Comparison of ENCODE assay signal across 8 cellular contexts in genomic region chr18:10559566-10560456, GRCh38. TPM values are rescaled to one million over a fixed set of nuclear protein-coding genes. Genes with fewer than 3 reads are reported as not detected.
A peak's percentile ranks its signal among the peaks of the same experiment; 100 is the strongest.
DNase-seq lines count a peak whose midpoint lies in the region; ATAC-seq and TF ChIP-seq lines count a peak whose summit lies in the region.

No MANE protein-coding gene starts in this region.

- peaks cover 0 to under 1% of the 10 kb centered on the region in 2 donors for H3K36me3 ChIP-seq in body of pancreas (replicated peaks in 1 of 2; ENCODE audit: insufficient read depth in 1 of 2, low read depth in 2 of 2)

- WGBS in body of pancreas, 2 donors, result 23 to 36% methylated on average over 16 to 17 of the region's 17 CpGs

- no peak for TF ChIP-seq CTCF in body of pancreas (IDR thresholded peaks at IDR 0.05)

- DNase-seq in activated CD4-positive, alpha-beta T cell treated with anti-CD3 and anti-CD28 coated beads, Interleukin-2, amount 10 ng/mL, durations not matched to agents 24 days and 14 days, result no peak
- DNase-seq in activated CD4-positive, alpha-beta T cell treated with anti-CD3 and anti-CD28 coated beads, Interleukin-2, amount 50 U/mL, for 48 hours, result no peak
- peak in 1 of 4 donors; percentile 28 for DNase-seq in body of pancreas
- DNase-seq in memory B cell (ENCODE audit: low spot score in 2 of 2), result peak in 1 of 2 donors; percentile 15
- no peak for DNase-seq in mesenteric fat pad (ENCODE audit: low spot score)
- DNase-seq in RPMI8226, result no peak
- DNase-seq in UCSD-AML1 (lab: John Stamatoyannopoulos, UW; ENCODE audit: unreplicated experiment), result no peak

- H3K4me3 ChIP-seq in body of pancreas, result no peak overlapping the region

- intact Hi-C loops in activated CD4-positive, alpha-beta T cell treated with anti-CD3 and anti-CD28 coated beads, Interleukin-2, amount 10 ng/mL, durations not matched to agents 24 days and 14 days (cut with micrococcal nuclease), result loop anchor here (5.0 kb wide), 1 partner anchor 992 kb away; no protein-coding TSS in a partner anchor
- intact Hi-C loops in body of pancreas (cut with DNase I), result loop anchor here (5.0 to 10.0 kb wide), 2 partner anchors 592 to 995 kb away; no protein-coding TSS in a partner anchor

- TF ChIP-seq POLR2A in body of pancreas (IDR thresholded peaks at IDR 0.05), result no peak

- H3K27me3 Mint-ChIP-seq in activated CD4-positive, alpha-beta T cell treated with anti-CD3 and anti-CD28 coated beads, Interleukin-2, amount 10 ng/mL, durations not matched to agents 24 days and 14 days, result no peaks in the 10 kb centered on the region
- no peaks in the 10 kb centered on the region for H3K27me3 Mint-ChIP-seq in memory B cell

- peaks cover 7% of the 10 kb centered on the region for H3K4me1 Mint-ChIP-seq in activated CD4-positive, alpha-beta T cell treated with anti-CD3 and anti-CD28 coated beads, Interleukin-2, amount 10 ng/mL, durations not matched to agents 24 days and 14 days
- peaks cover 7% of the 10 kb centered on the region for H3K4me1 Mint-ChIP-seq in memory B cell

- H3K27me3 ChIP-seq in body of pancreas, result no peaks in the 10 kb centered on the region

- H3K36me3 Mint-ChIP-seq in activated CD4-positive, alpha-beta T cell treated with anti-CD3 and anti-CD28 coated beads, Interleukin-2, amount 10 ng/mL, durations not matched to agents 24 days and 14 days (ENCODE audit: low read depth), result peaks cover 14% of the 10 kb centered on the region
- peaks cover 8% of the 10 kb centered on the region for H3K36me3 Mint-ChIP-seq in memory B cell

- H3K9me3 ChIP-seq in body of pancreas, result no peaks in the 10 kb centered on the region

- H3K27ac ChIP-seq in body of pancreas, result peak overlapping the region in 3 of 4 donors; percentile 4 to 36 (median 10)

- H3K4me1 ChIP-seq in body of pancreas, result peaks cover 11% of the 10 kb centered on the region

- ATAC-seq in HG03159 (IDR thresholded peaks at IDR 0.05; ENCODE audit: unreplicated experiment) (peak; percentile 37), body of pancreas (peak; percentile 46), memory B cell (ENCODE audit: low read depth) (peak; percentile 67)

- peak overlapping the region; percentile 34 for H3K4me3 Mint-ChIP-seq in activated CD4-positive, alpha-beta T cell treated with anti-CD3 and anti-CD28 coated beads, Interleukin-2, amount 10 ng/mL, durations not matched to agents 24 days and 14 days
- peak overlapping the region; percentile 79 for H3K4me3 Mint-ChIP-seq in memory B cell

- H3K9me3 Mint-ChIP-seq in activated CD4-positive, alpha-beta T cell treated with anti-CD3 and anti-CD28 coated beads, Interleukin-2, amount 10 ng/mL, durations not matched to agents 24 days and 14 days, result no peaks in the 10 kb centered on the region
- no peaks in the 10 kb centered on the region for H3K9me3 Mint-ChIP-seq in memory B cell

- no peak overlapping the region for H3K27ac Mint-ChIP-seq in activated CD4-positive, alpha-beta T cell treated with anti-CD3 and anti-CD28 coated beads, Interleukin-2, amount 10 ng/mL, durations not matched to agents 24 days and 14 days
- H3K27ac Mint-ChIP-seq in memory B cell, result peak overlapping the region; percentile 56

RNA-seq across cellular contexts. Expression of gene NAPG, which starts 34.0 kb away (rescaled TPM):
- total RNA-seq in activated CD4-positive, alpha-beta T cell treated with anti-CD3 and anti-CD28 coated beads, Interleukin-2, amount 10 ng/mL, durations not matched to agents 24 days and 14 days, result 36.4 and 38.7 TPM in 2 replicates
- total RNA-seq in body of pancreas (10 to 100 TPM; 22.4 to 27.5 TPM), mesenteric fat pad (39.8 TPM)
